ENCODE assay signal across 9 cellular contexts in genomic region chr3:67109651-67110204, GRCh38.
DNase-seq lines count a peak whose midpoint lies in the region; ATAC-seq, FAIRE-seq and TF ChIP-seq lines count a peak whose summit lies in the region.
"Had no signal": no experiment of that assay in that cellular context is flagged by ENCODE, and none has a peak within 500 bp of the region (broad histone marks: within the 10 kb centered on the region; RNA-seq: fewer than 3 reads in every experiment).

No MANE protein-coding gene starts in this region.

- peaks cover 2% of the 10 kb centered on the region for H3K9me3 Mint-ChIP-seq in mesothelial cell of epicardium
- no peaks in the 10 kb centered on the region for H3K9me3 Mint-ChIP-seq in activated CD8-positive, alpha-beta memory T cell treated with anti-CD3 and anti-CD28 coated beads, Interleukin-2, amount 10 ng/mL, durations not matched to agents 7 days and 5 days (ENCODE audit: low read depth)
- H3K9me3 Mint-ChIP-seq: activated T-cell treated with anti-CD3 and anti-CD28 coated beads, Interleukin-2, amount 50 U/mL, for 72 hours had no signal

- no peaks in the 10 kb centered on the region for H3K36me3 Mint-ChIP-seq in mesothelial cell of epicardium
- no peaks in the 10 kb centered on the region for H3K36me3 Mint-ChIP-seq in activated CD8-positive, alpha-beta memory T cell treated with anti-CD3 and anti-CD28 coated beads, Interleukin-2, amount 10 ng/mL, durations not matched to agents 7 days and 5 days

- H3K27me3 Mint-ChIP-seq in mesothelial cell of epicardium (ENCODE audit: low read depth), result no peaks in the 10 kb centered on the region
- H3K27me3 Mint-ChIP-seq in activated CD8-positive, alpha-beta memory T cell treated with anti-CD3 and anti-CD28 coated beads, Interleukin-2, amount 10 ng/mL, durations not matched to agents 7 days and 5 days, result peaks cover 12% of the 10 kb centered on the region

- no peak overlapping the region for H3K27ac Mint-ChIP-seq in mesothelial cell of epicardium
- H3K27ac Mint-ChIP-seq in activated CD8-positive, alpha-beta memory T cell treated with anti-CD3 and anti-CD28 coated beads, Interleukin-2, amount 10 ng/mL, durations not matched to agents 7 days and 5 days, result no peak overlapping the region
- H3K27ac Mint-ChIP-seq: activated T-cell treated with anti-CD3 and anti-CD28 coated beads, Interleukin-2, amount 50 U/mL, for 72 hours had no signal

- no peak for FAIRE-seq in bronchial epithelial cell (lab: Jason Lieb, UNC)

- DNase-seq in NCI-H2029 treated with DMSO at 0.1 percent for 48 hours (lab: John Stamatoyannopoulos, UW) (peak; percentile 8), NCI-H2029 (lab: John Stamatoyannopoulos, UW) (no peak), NCI-H1048 (lab: John Stamatoyannopoulos, UW) (peak; percentile 25), bronchial epithelial cell (ENCODE audit: low read depth) (peak; percentile 72), mesothelial cell of epicardium (ENCODE audit: low spot score in 2 of 2, unreplicated experiment in 2 of 2) (no peak)
- DNase-seq in activated CD8-positive, alpha-beta memory T cell treated with anti-CD3 and anti-CD28 coated beads, Interleukin-2, amount 10 ng/mL, durations not matched to agents 7 days and 5 days, result no peak
- DNase-seq in activated CD4-positive, alpha-beta T cell treated with anti-CD3 and anti-CD28 coated beads for 4 hours, result no peak

- CTCF ChIA-PET in activated CD8-positive, alpha-beta memory T cell treated with anti-CD3 and anti-CD28 coated beads, Interleukin-2, amount 10 ng/mL, durations not matched to agents 7 days and 5 days (lab: Charles Lee), result interaction anchor here (0.8 to 1.8 kb wide), 6 partner anchors 10 to 1784 kb away, joined by 3 to 16 read pairs (median 3); no protein-coding TSS in a partner anchor

- H3K4me3 Mint-ChIP-seq in mesothelial cell of epicardium, result no peak overlapping the region
- H3K4me3 Mint-ChIP-seq in activated CD8-positive, alpha-beta memory T cell treated with anti-CD3 and anti-CD28 coated beads, Interleukin-2, amount 10 ng/mL, durations not matched to agents 7 days and 5 days, result no peak overlapping the region
- H3K4me3 Mint-ChIP-seq: activated T-cell treated with anti-CD3 and anti-CD28 coated beads, Interleukin-2, amount 50 U/mL, for 72 hours had no signal

- peaks cover 7% of the 10 kb centered on the region for H3K4me1 Mint-ChIP-seq in mesothelial cell of epicardium
- H3K4me1 Mint-ChIP-seq in activated CD8-positive, alpha-beta memory T cell treated with anti-CD3 and anti-CD28 coated beads, Interleukin-2, amount 10 ng/mL, durations not matched to agents 7 days and 5 days, result peaks cover 4% of the 10 kb centered on the region

- no peaks in the 10 kb centered on the region for H3K27me3 ChIP-seq in bronchial epithelial cell (ENCODE audit: control insufficient read depth, insufficient read depth, low read length)

- no peak overlapping the region for H3K4me3 ChIP-seq in bronchial epithelial cell (ENCODE audit: low read depth, low read length)

- TF ChIP-seq CTCF in bronchial epithelial cell (IDR thresholded peaks at IDR 0.05; ENCODE audit: insufficient read depth, low read length, severe bottlenecking) (peak; percentile 61), mesothelial cell of epicardium (IDR thresholded peaks at IDR 0.05; ENCODE audit: unreplicated experiment) (peak; percentile 88)

- ATAC-seq in activated CD8-positive, alpha-beta memory T cell treated with anti-CD3 and anti-CD28 coated beads, Interleukin-2, amount 10 ng/mL, durations not matched to agents 7 days and 5 days, result no peak
- ATAC-seq in HG03135 (IDR thresholded peaks at IDR 0.05; ENCODE audit: unreplicated experiment), result no peak
- ATAC-seq: activated T-cell treated with anti-CD3 and anti-CD28 coated beads, Interleukin-2, amount 50 U/mL, for 72 hours had no signal

- no peaks in the 10 kb centered on the region for H3K36me3 ChIP-seq in bronchial epithelial cell (ENCODE audit: control insufficient read depth, insufficient read depth, low read length)

Comparison
In these comparisons a context has a peak if more than half of its experiments do, and no peak if none do; other contexts are left out.
1. DNase-seq: peak in NCI-H2029 treated with DMSO at 0.1 percent for 48 hours (single experiment), NCI-H1048 (single experiment) and bronchial epithelial cell (single experiment); none in NCI-H2029 (single experiment), mesothelial cell of epicardium (0 of 2), activated CD8-positive, alpha-beta memory T cell treated with anti-CD3 and anti-CD28 coated beads, Interleukin-2, amount 10 ng/mL, durations not matched to agents 7 days and 5 days (single experiment) and activated CD4-positive, alpha-beta T cell treated with anti-CD3 and anti-CD28 coated beads for 4 hours (0 of 2).